Comparison of ENCODE assay signal across 9 cellular contexts in genomic region chr22:37887610-37888378, GRCh38. TPM values are rescaled to one million over a fixed set of nuclear protein-coding genes. Genes with fewer than 3 reads are reported as not detected.
DNase-seq lines count a peak whose midpoint lies in the region; ATAC-seq and TF ChIP-seq lines count a peak whose summit lies in the region.
"Had no signal": no experiment of that assay in that cellular context is flagged by ENCODE, and none has a peak within 500 bp of the region (broad histone marks: within the 10 kb centered on the region; RNA-seq: fewer than 3 reads in every experiment).

No MANE protein-coding gene starts in this region.

- DNase-seq in AG08396 (ENCODE audit: low spot score): peak; percentile 40
- peak; percentile 64 for DNase-seq in MG63
- DNase-seq in endothelial cell (ENCODE audit: low spot score): peak; percentile 64
- no peak for DNase-seq in GM13976 (ENCODE audit: low spot score)
- no peak for DNase-seq in stimulated activated CD8-positive, alpha-beta memory T cell treated with anti-CD3 and anti-CD28 coated beads, Interleukin-4, amount 100 ng/mL, for 48 hours

- H3K27ac ChIP-seq in muscle layer of duodenum (ENCODE audit: low read length): peak overlapping the region; percentile 50

- H3K27me3 ChIP-seq in MG63: no peaks in the 10 kb centered on the region
- H3K27me3 ChIP-seq in muscle layer of duodenum (ENCODE audit: low read depth, low read length): no peaks in the 10 kb centered on the region

- no peaks in the 10 kb centered on the region for H3K27me3 Mint-ChIP-seq in endothelial cell (ENCODE audit: unreplicated experiment)
- H3K27me3 Mint-ChIP-seq: central memory CD8-positive, alpha-beta T cell had no signal

- H3K36me3 ChIP-seq in MG63 (peaks cover 54% of the 10 kb centered on the region), muscle layer of duodenum (ENCODE audit: control insufficient read depth in 1 of 2, insufficient read depth in 2 of 2, low read length in 2 of 2) (peaks cover 14 to 24% of the 10 kb centered on the region in 2 donors)

- ATAC-seq in HG03097 (IDR thresholded peaks at IDR 0.05; ENCODE audit: low FRiP score, unreplicated experiment) (no peak), GM21576 (IDR thresholded peaks at IDR 0.05; ENCODE audit: unreplicated experiment) (no peak)

- H3K36me3 Mint-ChIP-seq in endothelial cell (ENCODE audit: low read depth, unreplicated experiment): peaks cover 22% of the 10 kb centered on the region

- H3K4me3 ChIP-seq in MG63: no peak overlapping the region
- H3K4me3 ChIP-seq in muscle layer of duodenum (ENCODE audit: low read depth in 1 of 2, low read length in 2 of 2): no peak overlapping the region

- in situ Hi-C loops in GM13976 (cut with MboI; ENCODE audit: low sequenced_read_pairs, unreplicated experiment): no loop called here

- H3K4me3 Mint-ChIP-seq in endothelial cell (ENCODE audit: unreplicated experiment): peak overlapping the region; percentile 61
- H3K4me3 Mint-ChIP-seq: central memory CD8-positive, alpha-beta T cell had no signal

- H3K9me3 ChIP-seq in MG63 (no peaks in the 10 kb centered on the region), muscle layer of duodenum (ENCODE audit: control insufficient read depth in 1 of 2, low read length in 2 of 2) (no peaks in the 10 kb centered on the region)

- TF ChIP-seq CTCF in endothelial cell (IDR thresholded peaks at IDR 0.05; ENCODE audit: unreplicated experiment) (no peak), GM13976 (IDR thresholded peaks at IDR 0.05; ENCODE audit: borderline replicate concordance, control extremely low read depth, extremely low read depth, insufficient read depth, missing control alignments) (no peak)

- H3K9me3 Mint-ChIP-seq in endothelial cell (ENCODE audit: unreplicated experiment): no peaks in the 10 kb centered on the region
- H3K9me3 Mint-ChIP-seq: central memory CD8-positive, alpha-beta T cell had no signal

- peaks cover 6 to 35% of the 10 kb centered on the region in 2 donors for H3K4me1 ChIP-seq in muscle layer of duodenum (ENCODE audit: control insufficient read depth in 1 of 2, insufficient read depth in 2 of 2, low read length in 2 of 2)

- H3K27ac Mint-ChIP-seq in endothelial cell (ENCODE audit: unreplicated experiment): peak overlapping the region; percentile 79

- peaks cover 18% of the 10 kb centered on the region for H3K4me1 Mint-ChIP-seq in endothelial cell (ENCODE audit: unreplicated experiment)

RNA-seq across cellular contexts. Expression of gene MICALL1, which starts 18.3 kb away (rescaled TPM):
- total RNA-seq in MG63 (2014; rRNA removed; shearing (Covaris generic); ENCODE audit: low replicate concordance): 13.8 and 25.3 TPM in 2 replicates
- 124 TPM for total RNA-seq in endothelial cell (ENCODE audit: unreplicated experiment)

RNA-seq across cellular contexts. Expression of gene EIF3L, which starts 38.6 kb away (rescaled TPM):
- total RNA-seq in MG63 (2014; rRNA removed; shearing (Covaris generic); ENCODE audit: low replicate concordance): 303 and 347 TPM in 2 replicates
- total RNA-seq in endothelial cell (ENCODE audit: unreplicated experiment): 732 TPM

RNA-seq across cellular contexts. Expression of gene ANKRD54, which starts 43.7 kb away (rescaled TPM):
- 40.9 and 61.1 TPM in 2 replicates for total RNA-seq in MG63 (2014; rRNA removed; shearing (Covaris generic); ENCODE audit: low replicate concordance)
- 14.4 TPM for total RNA-seq in endothelial cell (ENCODE audit: unreplicated experiment)

Comparison
In these comparisons a context has a peak if more than half of its experiments do, and no peak if none do; other contexts are left out.
1. DNase-seq: peak in AG08396 (single experiment), MG63 (single experiment) and endothelial cell (single experiment); none in GM13976 (single experiment) and stimulated activated CD8-positive, alpha-beta memory T cell treated with anti-CD3 and anti-CD28 coated beads, Interleukin-4, amount 100 ng/mL, for 48 hours (single experiment).